9 cellular contexts compared by ENCODE assay signal in genomic region chr2:48524756-48525155, GRCh38. TPM values are rescaled to one million over a fixed set of nuclear protein-coding genes. Genes with fewer than 3 reads are reported as not detected.
DNase-seq lines count a peak whose midpoint lies in the region; ATAC-seq and TF ChIP-seq lines count a peak whose summit lies in the region.
"Not testable (repeated sequence)": the region's sequence is repeated elsewhere in the genome, so short reads cannot be mapped to it uniquely, and the experiment has no call there.
"Had no signal": no experiment of that assay in that cellular context is flagged by ENCODE, and none has a peak within 500 bp of the region (broad histone marks: within the 10 kb centered on the region; RNA-seq: fewer than 3 reads in every experiment).

No MANE protein-coding gene starts in this region.

- TF ChIP-seq POLR2A in esophagus muscularis mucosa (IDR thresholded peaks at IDR 0.05; ENCODE audit: low read depth); prostate gland (IDR thresholded peaks at IDR 0.05); sigmoid colon (IDR thresholded peaks at IDR 0.05); stomach (IDR thresholded peaks at IDR 0.05); uterus (IDR thresholded peaks at IDR 0.05): not testable (repeated sequence)

- not testable (repeated sequence) for H3K9me3 ChIP-seq in BLaER1, esophagus muscularis mucosa, heart right ventricle, prostate gland, sigmoid colon, stomach, uterus

- H3K36me3 ChIP-seq in BLaER1 (peaks cover 24% of the 10 kb centered on the region), esophagus muscularis mucosa (peaks cover 0 to 28% (median 11%) of the 10 kb centered on the region in 4 donors), heart right ventricle (peaks cover 0 to 28% (median 8%) of the 10 kb centered on the region in 9 donors), stomach (peaks cover 3 to 29% (median 21%) of the 10 kb centered on the region in 4 donors)
- not testable (repeated sequence) for H3K36me3 ChIP-seq in prostate gland, sigmoid colon, uterus

- ATAC-seq in heart right ventricle = not testable (repeated sequence)

- TF ChIP-seq EP300 in esophagus muscularis mucosa (IDR thresholded peaks at IDR 0.05); stomach (IDR thresholded peaks at IDR 0.05): not testable (repeated sequence)
- TF ChIP-seq EP300 in sigmoid colon (IDR thresholded peaks at IDR 0.05) = peak in 1 of 4 donors; percentile 15

- H4K20me1 ChIP-seq in BLaER1 = not testable (repeated sequence)

- intact Hi-C loops in esophagus muscularis mucosa (cut with DNase I); sigmoid colon (cut with DNase I); stomach (cut with DNase I; ENCODE audit: low total_unique reads); uterus (cut with DNase I; ENCODE audit: low total_unique reads): not testable (repeated sequence)
- intact Hi-C loops in heart right ventricle (cut with DNase I) (loop anchor here in 2 of 10 donors (5.0 kb wide), 2 partner anchors 277 to 1117 kb away; no protein-coding TSS in a partner anchor), prostate gland (cut with DNase I) (loop anchor here (5.0 kb wide), 1 partner anchor 42 kb away; no protein-coding TSS in a partner anchor)

- not testable (repeated sequence) for H3K9ac ChIP-seq in BLaER1

- 0 out of 2 replicates have a peak overlapping the region, but pooled peaks have one; percentile 38 for H3K4me2 ChIP-seq in BLaER1

- TF ChIP-seq CTCF in VCaP (conservative IDR thresholded peaks at IDR 0.05); esophagus muscularis mucosa (IDR thresholded peaks at IDR 0.05); heart right ventricle (IDR thresholded peaks at IDR 0.05); prostate gland (IDR thresholded peaks at IDR 0.05); sigmoid colon (IDR thresholded peaks at IDR 0.05); stomach (IDR thresholded peaks at IDR 0.05); uterus (IDR thresholded peaks at IDR 0.05): not testable (repeated sequence)

- H3K4me3 ChIP-seq in BLaER1, esophagus muscularis mucosa, heart right ventricle, prostate gland, sigmoid colon, stomach, uterus: not testable (repeated sequence)

- H3K27ac ChIP-seq in BLaER1 = not testable (repeated sequence)
- H3K27ac ChIP-seq in VCaP = peak overlapping the region; percentile 65
- H3K27ac ChIP-seq in esophagus muscularis mucosa (replicated peaks in 1 of 4) = peak overlapping the region; percentile 76 to 99 (median 98)
- peak overlapping the region in 9 of 10 donors; percentile 35 to 92 (median 68) for H3K27ac ChIP-seq in heart right ventricle
- peak overlapping the region; percentile 65 to 96 for H3K27ac ChIP-seq in prostate gland
- H3K27ac ChIP-seq in sigmoid colon = peak overlapping the region; percentile 93 to 98 (median 96)
- H3K27ac ChIP-seq in stomach = peak overlapping the region in 4 of 5 donors; percentile 44 to 95 (median 69)
- peak overlapping the region; percentile 96 to 98 for H3K27ac ChIP-seq in uterus

- peaks cover 30% of the 10 kb centered on the region for H3K4me1 ChIP-seq in BLaER1
- H3K4me1 ChIP-seq in esophagus muscularis mucosa = peaks cover 17 to 48% (median 46%) of the 10 kb centered on the region in 4 donors
- H3K4me1 ChIP-seq in heart right ventricle = peaks cover 6 to 33% (median 14%) of the 10 kb centered on the region in 9 donors
- H3K4me1 ChIP-seq in prostate gland (replicated peaks) = not testable (repeated sequence)
- H3K4me1 ChIP-seq in sigmoid colon = peaks cover 0 to 55% (median 47%) of the 10 kb centered on the region in 4 donors
- peaks cover 7 to 42% (median 32%) of the 10 kb centered on the region in 4 donors for H3K4me1 ChIP-seq in stomach
- H3K4me1 ChIP-seq in uterus = peaks cover 13 to 23% of the 10 kb centered on the region in 2 donors

- WGBS in esophagus muscularis mucosa = 93% methylated on average over 3 of the region's 3 CpGs
- 85 to 87% methylated on average over 3 of the region's 3 CpGs for WGBS in heart right ventricle, 2 donors
- WGBS in prostate gland = 70% methylated on average over 3 of the region's 3 CpGs
- WGBS in sigmoid colon, 2 donors = 87 to 92% methylated on average over 3 of the region's 3 CpGs
- 79 to 93% (median 90%) methylated on average over 3 of the region's 3 CpGs for WGBS in stomach, 5 donors

- not testable (repeated sequence) for H3K27me3 ChIP-seq in BLaER1; esophagus muscularis mucosa; heart right ventricle; prostate gland (replicated peaks; ENCODE audit: insufficient read depth); sigmoid colon; stomach; uterus

- not testable (repeated sequence) for DNase-seq in esophagus muscularis mucosa (ENCODE audit: extremely low spot score); heart right ventricle; prostate gland (ENCODE audit: low spot score); sigmoid colon; stomach; uterus

RNA-seq across cellular contexts. Expression of gene STON1, which starts 5.2 kb away (rescaled TPM):
- total RNA-seq in esophagus muscularis mucosa (100 to 1,000 TPM; 135 to 198 (median 168) TPM), heart right ventricle (1 to 10 TPM; 2.8 to 8.9 (median 4.5) TPM), prostate gland (10 to 100 TPM; 34.0 to 48.7 TPM), sigmoid colon (100 to 1,000 TPM; 121 to 218 (median 188) TPM), stomach (100 to 1,000 TPM in 1 of 5 donors, 10 to 100 TPM in 4; 12.7 to 116 (median 41.4) TPM), uterus (10 to 100 TPM; 55.6 to 75.3 (median 65.8) TPM)
- polyA plus RNA-seq in heart right ventricle (1 to 10 TPM; 2.2 to 4.5 TPM), sigmoid colon (1 to 10 TPM; 1.8 to 6.1 (median 1.8) TPM), stomach (1 to 10 TPM; 5.5 to 6.9 (median 5.7) TPM)
- total RNA-seq: HT-29 had no signal
